13 cellular contexts compared by ENCODE assay signal in genomic region chr20:47506335-47506734, GRCh38. TPM values are rescaled to one million over a fixed set of nuclear protein-coding genes. Genes with fewer than 3 reads are reported as not detected.
DNase-seq lines count a peak whose midpoint lies in the region; ATAC-seq and TF ChIP-seq lines count a peak whose summit lies in the region.
"Had no signal": no experiment of that assay in that cellular context is flagged by ENCODE, and none has a peak within 500 bp of the region (broad histone marks: within the 10 kb centered on the region; RNA-seq: fewer than 3 reads in every experiment).

No MANE protein-coding gene starts in this region.

- no peak for ATAC-seq in activated CD8-positive, alpha-beta memory T cell treated with anti-CD3 and anti-CD28 coated beads, Interleukin-2, amount 10 ng/mL, durations not matched to agents 7 days and 5 days
- ATAC-seq in HG03045 (IDR thresholded peaks at IDR 0.05; ENCODE audit: unreplicated experiment): no peak
- ATAC-seq: activated CD4-positive, CD25-positive, alpha-beta regulatory T cell treated with anti-CD3 and anti-CD28 coated beads, Interleukin-2, amount 50 U/mL, for 24 hours had no signal

- no peak overlapping the region for H3K4me3 Mint-ChIP-seq in activated CD8-positive, alpha-beta memory T cell treated with anti-CD3 and anti-CD28 coated beads, Interleukin-2, amount 10 ng/mL, durations not matched to agents 7 days and 5 days
- H3K4me3 Mint-ChIP-seq in activated T-helper 1 cell treated with anti-CD3 and anti-CD28 coated beads, Interleukin-12 subunit alpha, Interleukin-12 subunit beta, Interleukin-2, Interleukin-4 antibody, amounts not matched to agents 30 ng/mL and 10 ng/mL and 1 ng/mL, durations not matched to agents 14 hours and 24 hours and 36 hours: peak overlapping the region; percentile 61
- H3K4me3 Mint-ChIP-seq in neural crest cell: peak overlapping the region; percentile 65

- H3K4me3 ChIP-seq in LNCaP clone FGC (ENCODE audit: low read depth, low read length): peak overlapping the region; percentile 5; the same call in 1 of the 2 replicates

- peak overlapping the region; percentile 72 for H3K27ac Mint-ChIP-seq in activated CD8-positive, alpha-beta memory T cell treated with anti-CD3 and anti-CD28 coated beads, Interleukin-2, amount 10 ng/mL, durations not matched to agents 7 days and 5 days
- H3K27ac Mint-ChIP-seq in activated T-helper 1 cell treated with anti-CD3 and anti-CD28 coated beads, Interleukin-12 subunit alpha, Interleukin-12 subunit beta, Interleukin-2, Interleukin-4 antibody, amounts not matched to agents 30 ng/mL and 10 ng/mL and 1 ng/mL, durations not matched to agents 14 hours and 24 hours and 36 hours: no peak overlapping the region
- no peak overlapping the region for H3K27ac Mint-ChIP-seq in neural crest cell (ENCODE audit: unreplicated experiment)

- H3K36me3 Mint-ChIP-seq in activated CD8-positive, alpha-beta memory T cell treated with anti-CD3 and anti-CD28 coated beads, Interleukin-2, amount 10 ng/mL, durations not matched to agents 7 days and 5 days: peaks cover 39% of the 10 kb centered on the region
- peaks cover 44% of the 10 kb centered on the region for H3K36me3 Mint-ChIP-seq in activated T-helper 1 cell treated with anti-CD3 and anti-CD28 coated beads, Interleukin-12 subunit alpha, Interleukin-12 subunit beta, Interleukin-2, Interleukin-4 antibody, amounts not matched to agents 30 ng/mL and 10 ng/mL and 1 ng/mL, durations not matched to agents 14 hours and 24 hours and 36 hours (ENCODE audit: low read depth)
- H3K36me3 Mint-ChIP-seq in neural crest cell (ENCODE audit: low read depth): no peaks in the 10 kb centered on the region

- intact Hi-C loops in activated T-helper 1 cell treated with anti-CD3 and anti-CD28 coated beads, Interleukin-12 subunit alpha, Interleukin-12 subunit beta, Interleukin-2, Interleukin-4 antibody, amounts not matched to agents 30 ng/mL and 10 ng/mL and 1 ng/mL, durations not matched to agents 14 hours and 24 hours and 36 hours (cut with micrococcal nuclease): loop anchor here (5.0 kb wide), 1 partner anchor 36 kb away; no protein-coding TSS in a partner anchor

- no peak for DNase-seq in activated CD8-positive, alpha-beta memory T cell treated with anti-CD3 and anti-CD28 coated beads, Interleukin-2, amount 10 ng/mL, durations not matched to agents 7 days and 5 days
- no peak for DNase-seq in activated CD8-positive, alpha-beta memory T cell treated with anti-CD3 and anti-CD28 coated beads, Interleukin-2, amount 50 U/mL, for 48 hours
- DNase-seq in LNCaP clone FGC (ENCODE audit: low read depth) (peak; percentile 82), neural crest cell (ENCODE audit: low read depth, low spot score) (no peak), COR-L47 (lab: John Stamatoyannopoulos, UW) (no peak), NCI-H524 (lab: John Stamatoyannopoulos, UW) (no peak)
- no peak for DNase-seq in activated T-helper 1 cell treated with anti-CD3 and anti-CD28 coated beads, Interleukin-12 subunit alpha, Interleukin-12 subunit beta, Interleukin-2, Interleukin-4 antibody, amounts not matched to agents 30 ng/mL and 10 ng/mL and 1 ng/mL, durations not matched to agents 14 hours and 24 hours and 36 hours (ENCODE audit: low spot score)
- DNase-seq: islet precursor cell; NCI-H1694 treated with DMSO at 0.1 percent for 48 hours; retina; stimulated activated CD8-positive, alpha-beta memory T cell treated with anti-CD3 and anti-CD28 coated beads, Interleukin-4, amount 100 ng/mL, for 48 hours had no signal

- CTCF ChIA-PET in activated CD8-positive, alpha-beta memory T cell treated with anti-CD3 and anti-CD28 coated beads, Interleukin-2, amount 10 ng/mL, durations not matched to agents 7 days and 5 days (lab: Charles Lee): interaction anchor here (0.7 to 2.5 kb wide), 4 partner anchors 10 to 122 kb away, joined by 3 to 6 read pairs (median 4); no protein-coding TSS in a partner anchor

- no peaks in the 10 kb centered on the region for H3K9me3 Mint-ChIP-seq in activated CD8-positive, alpha-beta memory T cell treated with anti-CD3 and anti-CD28 coated beads, Interleukin-2, amount 10 ng/mL, durations not matched to agents 7 days and 5 days (ENCODE audit: low read depth)
- no peaks in the 10 kb centered on the region for H3K9me3 Mint-ChIP-seq in activated T-helper 1 cell treated with anti-CD3 and anti-CD28 coated beads, Interleukin-12 subunit alpha, Interleukin-12 subunit beta, Interleukin-2, Interleukin-4 antibody, amounts not matched to agents 30 ng/mL and 10 ng/mL and 1 ng/mL, durations not matched to agents 14 hours and 24 hours and 36 hours
- H3K9me3 Mint-ChIP-seq in neural crest cell: no peaks in the 10 kb centered on the region

- H3K4me1 Mint-ChIP-seq in activated CD8-positive, alpha-beta memory T cell treated with anti-CD3 and anti-CD28 coated beads, Interleukin-2, amount 10 ng/mL, durations not matched to agents 7 days and 5 days: peaks cover 62% of the 10 kb centered on the region
- H3K4me1 Mint-ChIP-seq in activated T-helper 1 cell treated with anti-CD3 and anti-CD28 coated beads, Interleukin-12 subunit alpha, Interleukin-12 subunit beta, Interleukin-2, Interleukin-4 antibody, amounts not matched to agents 30 ng/mL and 10 ng/mL and 1 ng/mL, durations not matched to agents 14 hours and 24 hours and 36 hours (ENCODE audit: low read depth): peaks cover 72% of the 10 kb centered on the region
- peaks cover 60% of the 10 kb centered on the region for H3K4me1 Mint-ChIP-seq in neural crest cell

- TF ChIP-seq CTCF in LNCaP clone FGC (IDR thresholded peaks at IDR 0.05; ENCODE audit: control insufficient read depth, extremely low read depth, insufficient read depth) (no peak), neural crest cell (conservative IDR thresholded peaks at IDR 0.05) (no peak)

- peaks cover 2% of the 10 kb centered on the region for H3K27me3 Mint-ChIP-seq in activated CD8-positive, alpha-beta memory T cell treated with anti-CD3 and anti-CD28 coated beads, Interleukin-2, amount 10 ng/mL, durations not matched to agents 7 days and 5 days
- H3K27me3 Mint-ChIP-seq in activated T-helper 1 cell treated with anti-CD3 and anti-CD28 coated beads, Interleukin-12 subunit alpha, Interleukin-12 subunit beta, Interleukin-2, Interleukin-4 antibody, amounts not matched to agents 30 ng/mL and 10 ng/mL and 1 ng/mL, durations not matched to agents 14 hours and 24 hours and 36 hours (ENCODE audit: insufficient read depth): no peaks in the 10 kb centered on the region
- no peaks in the 10 kb centered on the region for H3K27me3 Mint-ChIP-seq in neural crest cell (ENCODE audit: low read depth)

RNA-seq across cellular contexts. Expression of gene NCOA3, which starts 4.6 kb away (rescaled TPM):
- 10 to 100 TPM; 74.9 to 75.8 TPM for total RNA-seq in activated CD8-positive, alpha-beta memory T cell treated with anti-CD3 and anti-CD28 coated beads, Interleukin-2, amount 10 ng/mL, durations not matched to agents 7 days and 5 days
- 132 and 133 TPM in 2 replicates for total RNA-seq in activated T-helper 1 cell treated with anti-CD3 and anti-CD28 coated beads, Interleukin-12 subunit alpha, Interleukin-12 subunit beta, Interleukin-2, Interleukin-4 antibody, amounts not matched to agents 30 ng/mL and 10 ng/mL and 1 ng/mL, durations not matched to agents 14 hours and 24 hours and 36 hours
- 23.9 and 25.7 TPM in 2 replicates for total RNA-seq in neural crest cell
